9 cellular contexts compared by ENCODE assay signal in genomic region chr2:191711621-191712020, GRCh38.
"Had no signal": no experiment of that assay in that cellular context is flagged by ENCODE, and none has a peak within 500 bp of the region (broad histone marks: within the 10 kb centered on the region; RNA-seq: fewer than 3 reads in every experiment).

No MANE protein-coding gene starts in this region.

- DNase-seq: GOT3, H7, HFFc6, IMR-90, KBM-7 had no signal

- H3K36me3 ChIP-seq: HAP-1 had no signal

- ATAC-seq: HCT116 had no signal

- H3K4me2 ChIP-seq: KMS-11 had no signal

- H3K9me3 ChIP-seq: HAP-1 had no signal

- H3K9ac ChIP-seq: KMS-11 had no signal

- H3K27ac ChIP-seq: HL-60, KMS-11 had no signal

- H3K4me3 ChIP-seq: HAP-1 had no signal
